Comparison of ENCODE assay signal across 1 cellular context in the genomic region with DNA sequence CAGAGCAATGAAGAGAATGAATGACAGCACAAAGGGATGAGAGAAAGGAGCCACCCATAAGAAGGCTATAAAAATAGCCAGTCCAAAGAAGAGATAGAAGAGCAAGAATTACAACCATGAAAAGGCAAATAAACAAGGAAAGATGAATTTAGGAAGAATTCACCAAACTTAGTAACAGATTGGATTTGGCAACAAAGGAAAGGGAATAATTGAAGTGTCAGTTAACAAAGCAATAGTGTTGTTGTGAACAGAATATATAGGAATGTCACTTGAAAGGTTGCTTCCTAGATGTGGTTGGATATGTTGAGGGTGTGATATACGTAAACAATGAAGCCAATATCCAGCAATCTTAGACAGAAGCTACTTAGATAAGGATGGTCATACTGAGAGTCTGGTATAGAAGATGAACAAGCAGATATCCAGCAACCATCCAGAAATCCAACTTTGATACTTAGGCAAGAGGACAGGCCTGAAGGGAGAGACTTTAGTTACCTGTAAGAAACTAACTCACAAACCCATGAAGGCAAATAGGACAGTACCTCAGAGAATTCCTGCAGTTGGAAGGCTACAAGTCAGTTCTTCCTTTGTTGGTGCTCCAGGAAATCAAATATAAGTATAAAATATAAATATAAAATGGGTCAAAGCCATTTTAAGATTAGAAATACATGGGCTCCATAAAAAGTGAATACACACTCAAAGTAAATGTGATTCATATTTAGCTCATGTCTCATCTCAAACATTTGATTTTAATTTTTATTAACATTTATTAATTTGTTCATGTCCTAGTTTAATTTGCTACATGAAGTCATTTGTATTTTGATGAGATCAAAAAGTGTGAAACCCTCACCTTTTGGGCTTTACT.
TF ChIP-seq lines count a peak whose summit lies in the region.

No MANE protein-coding gene starts in this region.

TF ChIP-seq in HCT116, 20 proteins besides CTCF, POLR2A, EP300 and RAD21:
- no peak for TF ChIP-seq ZFX (IDR thresholded peaks at IDR 0.05)
- TF ChIP-seq FOSL1 (IDR thresholded peaks at IDR 0.05; ENCODE audit: low read depth) = no peak
- TF ChIP-seq JUND (IDR thresholded peaks at IDR 0.05) = no peak
- TF ChIP-seq EGR1 (IDR thresholded peaks at IDR 0.05; ENCODE audit: low read depth) = no peak
- no peak for TF ChIP-seq CEBPB (IDR thresholded peaks at IDR 0.05; ENCODE audit: low read depth)
